ENCODE assay signal across 12 cellular contexts in genomic region chr1:15765495-15766194, GRCh38. TPM values are rescaled to one million over a fixed set of nuclear protein-coding genes. Genes with fewer than 3 reads are reported as not detected.
DNase-seq lines count a peak whose midpoint lies in the region; ATAC-seq and TF ChIP-seq lines count a peak whose summit lies in the region.
"Had no signal": no experiment of that assay in that cellular context is flagged by ENCODE, and none has a peak within 500 bp of the region (broad histone marks: within the 10 kb centered on the region; RNA-seq: fewer than 3 reads in every experiment).

No MANE protein-coding gene starts in this region.

- H2BK20ac ChIP-seq in IMR-90 (ENCODE audit: low read depth, low read length): no peak overlapping the region

- WGBS in IMR-90 (ENCODE audit: extremely low coverage in 2 of 2, insufficient read length in 1 of 2), 2 experiments: 86% methylated on average over 12 of the region's 20 CpGs; no CpG with 5 or more reads in 1 of the 2 experiments

- intact Hi-C loops in IMR-90 (cut with micrococcal nuclease): no loop called here

- H3K27ac Mint-ChIP-seq in memory B cell: no peak overlapping the region
- H3K27ac Mint-ChIP-seq: activated CD4-positive, alpha-beta memory T cell treated with anti-CD3 and anti-CD28 coated beads, Interleukin-2, amount 10 ng/mL, durations not matched to agents 7 days and 5 days had no signal

- H4K20me1 ChIP-seq in IMR-90 (ENCODE audit: insufficient read depth, low read length): peaks cover 51% of the 10 kb centered on the region

- H3K27me3 Mint-ChIP-seq in memory B cell: peaks cover 21% of the 10 kb centered on the region

- H3K4me1 ChIP-seq in IMR-90 (ENCODE audit: control insufficient read depth, insufficient read depth, low read length): peaks cover 10% of the 10 kb centered on the region

- H3K4me1 Mint-ChIP-seq in memory B cell: peaks cover 2% of the 10 kb centered on the region
- H3K4me1 Mint-ChIP-seq: activated CD4-positive, alpha-beta memory T cell treated with anti-CD3 and anti-CD28 coated beads, Interleukin-2, amount 10 ng/mL, durations not matched to agents 7 days and 5 days had no signal

- no peak overlapping the region for H3K4ac ChIP-seq in IMR-90 (ENCODE audit: low read depth, low read length)

- H3K9me3 ChIP-seq in IMR-90 (ENCODE audit: control insufficient read depth, insufficient read depth, low read length): no peaks in the 10 kb centered on the region

- H3K9me3 Mint-ChIP-seq in memory B cell: no peaks in the 10 kb centered on the region
- H3K9me3 Mint-ChIP-seq: activated CD4-positive, alpha-beta memory T cell treated with anti-CD3 and anti-CD28 coated beads, Interleukin-2, amount 10 ng/mL, durations not matched to agents 7 days and 5 days had no signal

- dilution Hi-C loops in IMR-90 (cut with HindIII; ENCODE audit: low sequenced_read_pairs, unreplicated experiment): no loop called here

- no peak overlapping the region for H2BK120ac ChIP-seq in IMR-90 (ENCODE audit: low read depth, low read length)

- H3K18ac ChIP-seq in IMR-90 (ENCODE audit: low read depth, low read length): no peak overlapping the region

- no peak overlapping the region for H3K14ac ChIP-seq in IMR-90 (replicated peaks; ENCODE audit: low read depth, low read length)

- no peak overlapping the region for H4K91ac ChIP-seq in IMR-90 (ENCODE audit: insufficient read depth, low read depth, low read length)

- no peaks in the 10 kb centered on the region for H3K27me3 ChIP-seq in IMR-90 (ENCODE audit: control insufficient read depth, insufficient read depth, low read length)

- POLR2A ChIA-PET in IMR-90 (lab: Charles Lee; ENCODE audit: unreplicated experiment): no interaction called here

- peaks cover 27 to 50% of the 10 kb centered on the region in 2 experiments for H3K79me1 ChIP-seq in IMR-90 (ENCODE audit: low read depth in 1 of 2, low read length in 2 of 2)

- no peak overlapping the region for H3K9ac ChIP-seq in IMR-90 (ENCODE audit: low read depth, low read length)

- no peak overlapping the region for H3K4me3 ChIP-seq in IMR-90 (ENCODE audit: insufficient read depth, low read depth, low read length)
- no peak overlapping the region for H3K4me3 ChIP-seq in cardiac fibroblast (replicated peaks in 1 of 2; ENCODE audit: low read depth in 2 of 2, low read length in 2 of 2)

- H3K27ac ChIP-seq in IMR-90 (ENCODE audit: insufficient read depth, low read length): no peak overlapping the region

- no peak overlapping the region for H3K4me3 Mint-ChIP-seq in memory B cell
- H3K4me3 Mint-ChIP-seq: activated CD4-positive, alpha-beta memory T cell treated with anti-CD3 and anti-CD28 coated beads, Interleukin-2, amount 10 ng/mL, durations not matched to agents 7 days and 5 days had no signal

- CTCF ChIA-PET in IMR-90 (lab: Yijun Ruan, JAX): no interaction called here

- H4K5ac ChIP-seq in IMR-90 (ENCODE audit: low read depth, low read length): no peak overlapping the region

- peaks cover 17% of the 10 kb centered on the region for H3K9me1 ChIP-seq in IMR-90 (ENCODE audit: insufficient read depth, low read length)

- H3K23ac ChIP-seq in IMR-90 (ENCODE audit: low read depth, low read length): no peak overlapping the region

- no peak overlapping the region for H3K56ac ChIP-seq in IMR-90 (ENCODE audit: extremely low read depth, insufficient read depth, low read length)

- in situ Hi-C loops in IMR-90 (cut with MboI; ENCODE audit: low sequenced_read_pairs): no loop called here

- H2AK5ac ChIP-seq in IMR-90 (ENCODE audit: low read depth, low read length): no peak overlapping the region

- ATAC-seq in IMR-90 (ENCODE audit: low read depth) (no peak), memory B cell (ENCODE audit: low read depth) (peak; percentile 35)
- no peak for ATAC-seq in activated CD4-positive, CD25-positive, alpha-beta regulatory T cell treated with anti-CD3 and anti-CD28 coated beads, Interleukin-2, amount 50 U/mL, for 24 hours

- H4K8ac ChIP-seq in IMR-90 (ENCODE audit: low read depth in 2 of 2, low read length in 2 of 2): no peak overlapping the region

- DNase-seq in A172 (ENCODE audit: low spot score) (peak; percentile 44), IMR-90 (peak; percentile 61), cardiac fibroblast (ENCODE audit: low read depth in 2 of 2) (peak; percentile 67 to 82), memory B cell (ENCODE audit: low spot score in 2 of 2) (no peak), NCI-H1105 treated with DMSO at 0.1 percent for 48 hours (lab: John Stamatoyannopoulos, UW) (no peak), mesenteric fat pad (ENCODE audit: low spot score) (no peak)
- no peak for DNase-seq in stimulated activated CD4-positive, alpha-beta T cell treated with anti-CD3 and anti-CD28 coated beads, Interleukin-2, amount 100 ng/mL, for 24 hours
- DNase-seq: activated CD4-positive, alpha-beta memory T cell treated with anti-CD3 and anti-CD28 coated beads, Interleukin-2, amount 10 ng/mL, durations not matched to agents 7 days and 5 days; AML-193; foreskin melanocyte; NCI-H1930 had no signal

- TF ChIP-seq CTCF in IMR-90 (conservative IDR thresholded peaks at IDR 0.05; ENCODE audit: low read depth, low read length) (no peak), cardiac fibroblast (IDR thresholded peaks at IDR 0.05; ENCODE audit: low read depth, low read length) (no peak)

- no peaks in the 10 kb centered on the region for H3K36me3 Mint-ChIP-seq in memory B cell

- no peak for TF ChIP-seq RAD21 in IMR-90 (IDR thresholded peaks at IDR 0.05; ENCODE audit: low read length)

- no peak overlapping the region for H2BK5ac ChIP-seq in IMR-90 (ENCODE audit: low read depth, low read length, poor library complexity, severe bottlenecking)

- peak overlapping the region; percentile 25 for H2AFZ ChIP-seq in IMR-90 (replicated peaks; ENCODE audit: low read length, poor library complexity)

- BruUV-seq in IMR-90 (replicated peaks; lab: Mats Ljungman, UMichigan): no TSS peak

- H2AK9ac ChIP-seq in IMR-90 (replicated peaks; ENCODE audit: low read depth, low read length, poor library complexity): no peak overlapping the region

- no peak overlapping the region for H3K4me2 ChIP-seq in IMR-90 (ENCODE audit: low read depth, low read length)

- TF ChIP-seq POLR2A in IMR-90 (IDR thresholded peaks at IDR 0.05; ENCODE audit: low read depth, low read length): no peak

- H2BK15ac ChIP-seq in IMR-90 (ENCODE audit: low read depth, low read length): no peak overlapping the region

- H3K36me3 ChIP-seq in IMR-90 (ENCODE audit: control insufficient read depth, insufficient read depth, low read length): peaks cover 50% of the 10 kb centered on the region

TF ChIP-seq in IMR-90, 13 proteins besides CTCF, POLR2A, EP300 and RAD21:
- TF ChIP-seq BHLHE40 (IDR thresholded peaks at IDR 0.05; ENCODE audit: low read depth, low read length): no peak
- TF ChIP-seq NFE2L2 (IDR thresholded peaks at IDR 0.05; ENCODE audit: low read depth, low read length): no peak
- TF ChIP-seq MAFK (IDR thresholded peaks at IDR 0.05; ENCODE audit: low read depth, low read length): peak; percentile 97
- no peak for TF ChIP-seq MAZ (IDR thresholded peaks at IDR 0.05; ENCODE audit: borderline replicate concordance, low read depth, low read length)
- TF ChIP-seq, protein P1, sequence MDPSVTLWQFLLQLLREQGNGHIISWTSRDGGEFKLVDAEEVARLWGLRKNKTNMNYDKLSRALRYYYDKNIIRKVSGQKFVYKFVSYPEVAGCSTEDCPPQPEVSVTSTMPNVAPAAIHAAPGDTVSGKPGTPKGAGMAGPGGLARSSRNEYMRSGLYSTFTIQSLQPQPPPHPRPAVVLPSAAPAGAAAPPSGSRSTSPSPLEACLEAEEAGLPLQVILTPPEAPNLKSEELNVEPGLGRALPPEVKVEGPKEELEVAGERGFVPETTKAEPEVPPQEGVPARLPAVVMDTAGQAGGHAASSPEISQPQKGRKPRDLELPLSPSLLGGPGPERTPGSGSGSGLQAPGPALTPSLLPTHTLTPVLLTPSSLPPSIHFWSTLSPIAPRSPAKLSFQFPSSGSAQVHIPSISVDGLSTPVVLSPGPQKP (IDR thresholded peaks at IDR 0.05; ENCODE audit: borderline replicate concordance, low read depth, low read length): no peak
- no peak for TF ChIP-seq SMC3 (IDR thresholded peaks at IDR 0.05; ENCODE audit: low read depth, low read length)
- no peak for TF ChIP-seq RFX5 (IDR thresholded peaks at IDR 0.05; ENCODE audit: low read depth, low read length)

RNA-seq across cellular contexts. Expression of gene FBLIM1, which starts 7.0 kb away (rescaled TPM):
- 31.2 and 70.8 TPM in 2 replicates for total RNA-seq in A172 (2014; rRNA removed; shearing (Covaris generic))
- total RNA-seq in IMR-90 (2012; rRNA removed) (43.6 and 52.2 TPM in 2 replicates), mesenteric fat pad (34.5 TPM)
- polyA plus RNA-seq in IMR-90 (2012; rRNA removed): 140 and 159 TPM in 2 replicates
- polyA plus RNA-seq in IMR-90 (2012; cell fraction: cytosol; rRNA removed): 157 and 164 TPM in 2 replicates
- polyA plus RNA-seq in IMR-90 (2012; cell fraction: nucleus; rRNA removed; ENCODE audit: low replicate concordance): 95.1 and 141 TPM in 2 replicates
- total RNA-seq: activated CD4-positive, alpha-beta memory T cell treated with anti-CD3 and anti-CD28 coated beads, Interleukin-2, amount 10 ng/mL, durations not matched to agents 7 days and 5 days had no signal

RNA-seq across cellular contexts. Expression of gene TMEM82, which starts 23.3 kb away (rescaled TPM):
- total RNA-seq in A172 (2014; rRNA removed; shearing (Covaris generic)): not detected in 2 replicates
- total RNA-seq in IMR-90 (2012; rRNA removed) (not detected in 2 replicates), mesenteric fat pad (not detected)
- not detected in 2 replicates for polyA plus RNA-seq in IMR-90 (2012; rRNA removed)
- not detected in 2 replicates for polyA plus RNA-seq in IMR-90 (2012; cell fraction: cytosol; rRNA removed)
- not detected in 2 replicates for polyA plus RNA-seq in IMR-90 (2012; cell fraction: nucleus; rRNA removed; ENCODE audit: low replicate concordance)
- total RNA-seq: activated CD4-positive, alpha-beta memory T cell treated with anti-CD3 and anti-CD28 coated beads, Interleukin-2, amount 10 ng/mL, durations not matched to agents 7 days and 5 days had no signal

RNA-seq across cellular contexts. Expression of gene SLC25A34, which starts 29.6 kb away (rescaled TPM):
- 1.1 TPM in 1 of 2 replicates, not detected in the other for total RNA-seq in A172 (2014; rRNA removed; shearing (Covaris generic))
- total RNA-seq in IMR-90 (2012; rRNA removed): under 0.01 TPM in 1 of 2 replicates, not detected in the other
- 0.72 and 1.1 TPM in 2 replicates for polyA plus RNA-seq in IMR-90 (2012; rRNA removed)
- polyA plus RNA-seq in IMR-90 (2012; cell fraction: cytosol; rRNA removed): 0.08 and 0.45 TPM in 2 replicates
- polyA plus RNA-seq in IMR-90 (2012; cell fraction: nucleus; rRNA removed; ENCODE audit: low replicate concordance): 5.3 and 9.5 TPM in 2 replicates
- 2.2 TPM for total RNA-seq in mesenteric fat pad

RNA-seq across cellular contexts. Expression of gene UQCRHL, which starts 41.8 kb away (rescaled TPM):
- total RNA-seq in A172 (2014; rRNA removed; shearing (Covaris generic)): 0.84 and 1.5 TPM in 2 replicates
- 1.4 and 2.8 TPM in 2 replicates for total RNA-seq in IMR-90 (2012; rRNA removed)
- 2.4 and 2.6 TPM in 2 replicates for polyA plus RNA-seq in IMR-90 (2012; rRNA removed)
- polyA plus RNA-seq in IMR-90 (2012; cell fraction: cytosol; rRNA removed): 0.44 and 0.71 TPM in 2 replicates
- 0.13 and 1.4 TPM in 2 replicates for polyA plus RNA-seq in IMR-90 (2012; cell fraction: nucleus; rRNA removed; ENCODE audit: low replicate concordance)
- total RNA-seq in mesenteric fat pad: 1.3 TPM

Comparison
In these comparisons a context has a peak if more than half of its experiments do, and no peak if none do; other contexts are left out.
1. DNase-seq: peak in A172 (single experiment), IMR-90 (single experiment) and cardiac fibroblast (2 of 2); none in memory B cell (0 of 2), NCI-H1105 treated with DMSO at 0.1 percent for 48 hours (single experiment), mesenteric fat pad (single experiment) and stimulated activated CD4-positive, alpha-beta T cell treated with anti-CD3 and anti-CD28 coated beads, Interleukin-2, amount 100 ng/mL, for 24 hours (0 of 2).